ENCODE assay signal across 1 cellular context in the genomic region with DNA sequence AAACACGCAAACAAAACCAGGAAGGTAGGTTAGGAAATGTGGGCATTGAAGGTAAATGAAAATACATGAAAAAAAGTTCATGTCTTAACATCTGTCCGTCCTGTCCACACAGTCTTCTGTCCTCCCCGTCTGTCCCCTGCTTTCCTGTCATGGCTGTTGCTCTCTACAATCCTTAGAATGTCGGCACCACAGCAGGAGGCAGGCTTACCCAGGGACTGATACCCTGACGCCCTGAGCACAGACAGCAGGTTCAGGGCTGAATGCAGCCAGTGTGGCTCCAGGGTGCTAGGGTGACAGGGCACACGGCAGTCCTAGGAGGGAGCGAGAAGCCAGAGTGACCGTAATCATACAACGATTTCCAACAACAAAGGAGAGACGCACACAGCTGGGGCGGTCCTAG.
TF ChIP-seq lines count a peak whose summit lies in the region.

No MANE protein-coding gene starts in this region.

TF ChIP-seq in IMR-90, 13 proteins besides CTCF, POLR2A, EP300 and RAD21 (continued from another document):
- TF ChIP-seq SMC3 (IDR thresholded peaks at IDR 0.05; ENCODE audit: low read depth, low read length) (no peak), MAZ (IDR thresholded peaks at IDR 0.05; ENCODE audit: borderline replicate concordance, low read depth, low read length) (no peak), MAFK (IDR thresholded peaks at IDR 0.05; ENCODE audit: low read depth, low read length) (no peak), MXI1 (IDR thresholded peaks at IDR 0.05; ENCODE audit: borderline replicate concordance, low read depth, low read length) (no peak), NFE2L2 (IDR thresholded peaks at IDR 0.05; ENCODE audit: low read depth, low read length) (no peak), FOS (IDR thresholded peaks at IDR 0.05; ENCODE audit: low read depth, low read length) (no peak), CEBPB (IDR thresholded peaks at IDR 0.05; ENCODE audit: low read depth, low read length) (no peak), ELK1 (IDR thresholded peaks at IDR 0.05; ENCODE audit: borderline replicate concordance, low read depth, low read length) (no peak), USF2 (IDR thresholded peaks at IDR 0.05; ENCODE audit: low read depth, low read length) (no peak)
